Comparison of ENCODE assay signal across 17 cellular contexts in genomic region chr11:69115586-69116560, GRCh38. TPM values are rescaled to one million over a fixed set of nuclear protein-coding genes. Genes with fewer than 3 reads are reported as not detected.
DNase-seq lines count a peak whose midpoint lies in the region; ATAC-seq, FAIRE-seq and TF ChIP-seq lines count a peak whose summit lies in the region.
"Had no signal": no experiment of that assay in that cellular context is flagged by ENCODE, and none has a peak within 500 bp of the region (broad histone marks: within the 10 kb centered on the region; RNA-seq: fewer than 3 reads in every experiment).

No MANE protein-coding gene starts in this region.

- no peak overlapping the region for H3K9ac ChIP-seq in fibroblast of lung (ENCODE audit: insufficient read depth, low read length)

- H3K79me2 ChIP-seq in fibroblast of lung (ENCODE audit: control insufficient read depth, insufficient read depth, low read length), result no peaks in the 10 kb centered on the region

- DNase-seq in NCI-H460 (ENCODE audit: extremely low read depth, low read depth) (peak; percentile 36), fibroblast of lung (ENCODE audit: low read depth in 2 of 2) (peak; percentile 33 to 34), lower lobe of right lung (peak; percentile 90), small intestine (peak; percentile 23), KG1 (lab: John Stamatoyannopoulos, UW) (no peak)
- DNase-seq in activated CD4-positive, alpha-beta T cell treated with anti-CD3 and anti-CD28 coated beads, Interleukin-2, amount 10 ng/mL, durations not matched to agents 7 days and 5 days, result no peak
- DNase-seq in CD8-positive, alpha-beta memory T cell, result no peak
- DNase-seq: activated T-cell treated with anti-CD3 and anti-CD28 coated beads, Interleukin-2, amount 50 U/mL, for 1 hour; MM.1S had no signal

- no peaks in the 10 kb centered on the region for H3K36me3 ChIP-seq in fibroblast of lung (ENCODE audit: control insufficient read depth, insufficient read depth, low read length)
- H3K36me3 ChIP-seq in lower lobe of right lung, result no peaks in the 10 kb centered on the region
- no peaks in the 10 kb centered on the region for H3K36me3 ChIP-seq in small intestine (ENCODE audit: control insufficient read depth in 2 of 2, insufficient read depth in 2 of 2, low read length in 2 of 2)
- no peaks in the 10 kb centered on the region for H3K36me3 ChIP-seq in CD8-positive, alpha-beta memory T cell (ENCODE audit: insufficient read depth, low read length)
- H3K36me3 ChIP-seq: HAP-1 had no signal

- no peaks in the 10 kb centered on the region for H3K36me3 Mint-ChIP-seq in activated CD4-positive, alpha-beta T cell treated with anti-CD3 and anti-CD28 coated beads, Interleukin-2, amount 10 ng/mL, durations not matched to agents 7 days and 5 days (ENCODE audit: low read depth)
- H3K36me3 Mint-ChIP-seq in CD8-positive, alpha-beta memory T cell, result peaks cover 0 to 7% (median 2%) of the 10 kb centered on the region in 3 donors
- H3K36me3 Mint-ChIP-seq: CD14-positive monocyte had no signal

- H3K27me3 Mint-ChIP-seq in activated CD4-positive, alpha-beta T cell treated with anti-CD3 and anti-CD28 coated beads, Interleukin-2, amount 10 ng/mL, durations not matched to agents 7 days and 5 days, result no peaks in the 10 kb centered on the region
- H3K27me3 Mint-ChIP-seq in CD8-positive, alpha-beta memory T cell, result peaks cover 3 to 5% of the 10 kb centered on the region in 2 donors
- H3K27me3 Mint-ChIP-seq: stimulated activated naive CD8-positive, alpha-beta T cell treated with anti-CD3 and anti-CD28 coated beads, Interleukin-15, Interleukin-2, amounts not matched to agents 100 ng/mL and 50 ng/mL, for 24 hours had no signal

- POLR2A ChIA-PET in activated CD4-positive, alpha-beta T cell treated with anti-CD3 and anti-CD28 coated beads, Interleukin-2, amount 10 ng/mL, durations not matched to agents 7 days and 5 days (lab: Charles Lee), result no interaction called here
- POLR2A ChIA-PET in CD8-positive, alpha-beta memory T cell (lab: Charles Lee), result no interaction called here

- no peak for TF ChIP-seq CTCF in fibroblast of lung (conservative IDR thresholded peaks at IDR 0.05 in 1 of 2, IDR thresholded peaks at IDR 0.05 in 1 of 2; ENCODE audit: low read depth in 1 of 2, low read length in 2 of 2)
- TF ChIP-seq CTCF in lower lobe of right lung (IDR thresholded peaks at IDR 0.05), result no peak

- H3K27me3 ChIP-seq in fibroblast of lung (ENCODE audit: control insufficient read depth, insufficient read depth, low read length) (no peaks in the 10 kb centered on the region), lower lobe of right lung (ENCODE audit: low read depth) (no peaks in the 10 kb centered on the region), small intestine (ENCODE audit: control insufficient read depth in 2 of 2, insufficient read depth in 2 of 2, low read length in 2 of 2) (no peaks in the 10 kb centered on the region)
- no peaks in the 10 kb centered on the region for H3K27me3 ChIP-seq in CD8-positive, alpha-beta memory T cell (ENCODE audit: insufficient read depth, low read length, poor library complexity, severe bottlenecking)
- H3K27me3 ChIP-seq: esophagus muscularis mucosa had no signal

- no peak overlapping the region for H3K4me2 ChIP-seq in fibroblast of lung (ENCODE audit: extremely low read depth, insufficient read depth, low read length)

- no peak overlapping the region for H2AFZ ChIP-seq in fibroblast of lung (ENCODE audit: low read length)

- no peaks in the 10 kb centered on the region for H3K9me3 Mint-ChIP-seq in activated CD4-positive, alpha-beta T cell treated with anti-CD3 and anti-CD28 coated beads, Interleukin-2, amount 10 ng/mL, durations not matched to agents 7 days and 5 days
- H3K9me3 Mint-ChIP-seq in CD8-positive, alpha-beta memory T cell, result peaks cover 0 to 4% (median 0%) of the 10 kb centered on the region in 5 donors

- H3K4me3 ChIP-seq in fibroblast of lung (replicated peaks in 1 of 4; ENCODE audit: control extremely low read depth in 1 of 4, insufficient read depth in 1 of 4, low read depth in 3 of 4, low read length in 4 of 4) (no peak overlapping the region), lower lobe of right lung (no peak overlapping the region), small intestine (ENCODE audit: low read depth in 1 of 2, low read length in 2 of 2) (no peak overlapping the region)
- H3K4me3 ChIP-seq in CD8-positive, alpha-beta memory T cell (ENCODE audit: low read length), result no peak overlapping the region
- H3K4me3 ChIP-seq: coronary artery, esophagus muscularis mucosa, HAP-1 had no signal

- FAIRE-seq in small intestine (lab: Jason Lieb, UNC), result no peak
- FAIRE-seq: G401.6 had no signal

- H3K27ac ChIP-seq in fibroblast of lung (ENCODE audit: insufficient read depth, low read length), result no peak overlapping the region
- H3K27ac ChIP-seq in lower lobe of right lung, result peak overlapping the region; percentile 71
- H3K27ac ChIP-seq in small intestine (ENCODE audit: low read depth in 1 of 2, low read length in 1 of 2), result no peak overlapping the region
- H3K27ac ChIP-seq in CD8-positive, alpha-beta memory T cell (ENCODE audit: low read depth, low read length), result no peak overlapping the region
- H3K27ac ChIP-seq: coronary artery had no signal

- 41 to 75% (median 56%) methylated on average over 41 of the region's 41 CpGs for WGBS in small intestine, 3 donors

- no peaks in the 10 kb centered on the region for H4K20me1 ChIP-seq in fibroblast of lung (ENCODE audit: control insufficient read depth, extremely low read depth, insufficient read depth, low read length)

- H3K4me3 Mint-ChIP-seq in activated CD4-positive, alpha-beta T cell treated with anti-CD3 and anti-CD28 coated beads, Interleukin-2, amount 10 ng/mL, durations not matched to agents 7 days and 5 days, result no peak overlapping the region
- H3K4me3 Mint-ChIP-seq in CD8-positive, alpha-beta memory T cell, result no peak overlapping the region
- H3K4me3 Mint-ChIP-seq: CD14-positive monocyte; stimulated activated naive CD8-positive, alpha-beta T cell treated with anti-CD3 and anti-CD28 coated beads, Interleukin-15, Interleukin-2, amounts not matched to agents 100 ng/mL and 50 ng/mL, for 24 hours had no signal

- H3K4me1 ChIP-seq in fibroblast of lung (ENCODE audit: control insufficient read depth, extremely low read depth, insufficient read depth, low read length), result no peaks in the 10 kb centered on the region
- H3K4me1 ChIP-seq in lower lobe of right lung, result no peaks in the 10 kb centered on the region
- H3K4me1 ChIP-seq in small intestine (ENCODE audit: control insufficient read depth in 2 of 2, insufficient read depth in 1 of 2, low read depth in 1 of 2, low read length in 1 of 2), result no peaks in the 10 kb centered on the region
- peaks cover 2% of the 10 kb centered on the region for H3K4me1 ChIP-seq in CD8-positive, alpha-beta memory T cell (ENCODE audit: insufficient read depth, low read length)
- H3K4me1 ChIP-seq: HAP-1 had no signal

- H3K4me1 Mint-ChIP-seq in activated CD4-positive, alpha-beta T cell treated with anti-CD3 and anti-CD28 coated beads, Interleukin-2, amount 10 ng/mL, durations not matched to agents 7 days and 5 days, result peaks cover 5% of the 10 kb centered on the region
- peaks cover 0 to 2% (median 0%) of the 10 kb centered on the region in 3 donors for H3K4me1 Mint-ChIP-seq in CD8-positive, alpha-beta memory T cell
- H3K4me1 Mint-ChIP-seq: CD14-positive monocyte had no signal

- H3K27ac Mint-ChIP-seq in activated CD4-positive, alpha-beta T cell treated with anti-CD3 and anti-CD28 coated beads, Interleukin-2, amount 10 ng/mL, durations not matched to agents 7 days and 5 days, result no peak overlapping the region
- no peak overlapping the region for H3K27ac Mint-ChIP-seq in CD8-positive, alpha-beta memory T cell
- H3K27ac Mint-ChIP-seq: CD14-positive monocyte; stimulated activated naive CD8-positive, alpha-beta T cell treated with anti-CD3 and anti-CD28 coated beads, Interleukin-15, Interleukin-2, amounts not matched to agents 100 ng/mL and 50 ng/mL, for 24 hours had no signal

- intact Hi-C loops in lower lobe of right lung (cut with DNase I), result no loop called here

- CTCF ChIA-PET in activated CD4-positive, alpha-beta T cell treated with anti-CD3 and anti-CD28 coated beads, Interleukin-2, amount 10 ng/mL, durations not matched to agents 7 days and 5 days (lab: Charles Lee), result no interaction called here
- CTCF ChIA-PET in CD8-positive, alpha-beta memory T cell (lab: Charles Lee), result no interaction called here

- no peaks in the 10 kb centered on the region for H3K9me3 ChIP-seq in fibroblast of lung (ENCODE audit: control insufficient read depth, insufficient read depth, low read depth, low read length)
- no peaks in the 10 kb centered on the region for H3K9me3 ChIP-seq in lower lobe of right lung
- no peaks in the 10 kb centered on the region for H3K9me3 ChIP-seq in small intestine (ENCODE audit: control insufficient read depth, low read depth)
- no peaks in the 10 kb centered on the region for H3K9me3 ChIP-seq in CD8-positive, alpha-beta memory T cell (ENCODE audit: low read length)
- H3K9me3 ChIP-seq: HAP-1 had no signal

- ATAC-seq in lower lobe of right lung (peak; percentile 92 to 93), HG02852 (IDR thresholded peaks at IDR 0.05; ENCODE audit: unreplicated experiment) (no peak)
- ATAC-seq: SK-N-SH treated with all-trans-retinoic acid at 6 μM for 48 hours had no signal

RNA-seq across cellular contexts. Expression of gene SMIM38, which starts 39.9 kb away (rescaled TPM):
- total RNA-seq in NCI-H460 (2014; rRNA removed; shearing (Covaris generic)), result 0.05 TPM in 1 of 2 replicates, not detected in the other
- polyA plus RNA-seq in NCI-H460 (2014; cell fraction: nucleus; rRNA removed), result 0.18 and 0.38 TPM in 2 replicates
- total RNA-seq in fibroblast of lung, result 0.33 and 0.51 TPM in 2 replicates
- 0.06 TPM in 1 of 2 replicates, not detected in the other for polyA plus RNA-seq in fibroblast of lung
- polyA plus RNA-seq in fibroblast of lung (2012), result not detected in 2 replicates
- not detected in 2 replicates for polyA minus RNA-seq in fibroblast of lung (ENCODE audit: low replicate concordance)
- not detected for total RNA-seq in lower lobe of right lung
- polyA plus RNA-seq in small intestine, result under 1 TPM in 1 of 3 donors, not detected in 2; 0.09 TPM
- total RNA-seq in activated CD4-positive, alpha-beta T cell treated with anti-CD3 and anti-CD28 coated beads, Interleukin-2, amount 10 ng/mL, durations not matched to agents 7 days and 5 days, result under 1 TPM in 1 of 2 experiments, not detected in 1; 0.12 TPM
- 1 to 10 TPM; 1.4 to 1.8 TPM for total RNA-seq in CD8-positive, alpha-beta memory T cell
- polyA plus RNA-seq in CD8-positive, alpha-beta memory T cell, result not detected
- polyA plus RNA-seq: CD14-positive monocyte had no signal

Comparison
In these comparisons a context has a peak if more than half of its experiments do, and no peak if none do; other contexts are left out.
1. DNase-seq: peak in NCI-H460 (single experiment), fibroblast of lung (2 of 2), lower lobe of right lung (single experiment) and small intestine (single experiment); none in activated CD4-positive, alpha-beta T cell treated with anti-CD3 and anti-CD28 coated beads, Interleukin-2, amount 10 ng/mL, durations not matched to agents 7 days and 5 days (single experiment), KG1 (single experiment) and CD8-positive, alpha-beta memory T cell (0 of 5).